In the genomic region with DNA sequence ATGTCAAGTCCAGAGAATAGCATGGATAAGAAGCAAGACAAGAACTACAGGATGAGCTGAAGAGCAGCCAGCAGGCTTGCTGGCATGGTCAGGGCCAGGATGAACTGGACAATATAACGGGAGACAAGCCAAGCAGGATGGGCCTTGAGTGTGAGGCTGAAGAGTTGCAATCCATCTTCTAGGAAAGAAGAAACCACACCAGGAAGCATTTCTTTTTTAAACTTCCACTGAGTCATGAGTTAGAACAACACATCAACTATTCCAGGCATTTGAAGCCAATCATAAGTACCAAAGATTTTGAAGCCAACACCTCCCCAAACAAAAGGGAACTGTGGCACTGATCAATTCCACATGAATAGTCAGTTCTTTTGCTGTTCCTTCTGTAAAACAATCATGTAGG, we compare ENCODE assay signal across 23 cellular contexts. TPM values are rescaled to one million over a fixed set of nuclear protein-coding genes. Genes with fewer than 3 reads are reported as not detected.
A peak's percentile ranks its signal among the peaks of the same experiment; 100 is the strongest.
DNase-seq lines count a peak whose midpoint lies in the region; ATAC-seq and TF ChIP-seq lines count a peak whose summit lies in the region.
"Had no signal": no experiment of that assay in that cellular context is flagged by ENCODE, and none has a peak within 500 bp of the region (broad histone marks: within the 10 kb centered on the region; RNA-seq: fewer than 3 reads in every experiment).

No MANE protein-coding gene starts in this region.

- H3K36me3 ChIP-seq in SK-N-SH (replicated peaks in 1 of 2; ENCODE audit: control insufficient read depth in 1 of 2, insufficient read depth in 2 of 2, low read length in 1 of 2) (peaks cover 49 to 82% of the 10 kb centered on the region in 2 experiments), brain microvascular endothelial cell (replicated peaks) (peaks cover 49% of the 10 kb centered on the region), hepatocyte (replicated peaks; ENCODE audit: insufficient read depth, low read depth) (no peaks in the 10 kb centered on the region)

- no peak overlapping the region for H2AFZ ChIP-seq in SK-N-SH (ENCODE audit: low read depth)
- H2AFZ ChIP-seq in hepatocyte, result no peak overlapping the region

- no peak; the same call in 2 of the 3 replicates for ATAC-seq in SK-N-SH treated with all-trans-retinoic acid at 6 μM for 48 hours
- no peak for ATAC-seq in stimulated activated naive B cell treated with anti-CD40 and anti-IgM and Interleukin-4, amounts not matched to agents 10 μg/mL and 1 μg/mL and 100 μg/mL, for 72 hours (replicated peaks)
- ATAC-seq: body of pancreas; natural killer cell treated with Interleukin-12 subunit alpha and Interleukin-12 subunit beta and Interleukin-15 and Interleukin-18, amount 100 ng/mL, for 72 hours; PC-3 had no signal

- H3K4me2 ChIP-seq in SK-N-SH (no peak overlapping the region), hepatocyte (no peak overlapping the region)
- H3K4me2 ChIP-seq: BLaER1 had no signal

- TF ChIP-seq RAD21 in SK-N-SH (IDR thresholded peaks at IDR 0.05; ENCODE audit: low read length), result no peak

- H3K27ac Mint-ChIP-seq in stimulated activated naive B cell treated with anti-CD40 and anti-IgM and Interleukin-4, amounts not matched to agents 10 μg/mL and 1 μg/mL and 100 μg/mL, for 72 hours, result peak overlapping the region; percentile 4
- H3K27ac Mint-ChIP-seq: activated naive CD4-positive, alpha-beta T cell treated with anti-CD3 and anti-CD28 coated beads for 36 hours; dendritic cell treated with granulocyte-macrophage colony-stimulating factor and Interleukin-4, amounts not matched to agents 40 ng/mL and 50 ng/mL, for 4 days; natural killer cell treated with Interleukin-12 subunit alpha and Interleukin-12 subunit beta and Interleukin-15 and Interleukin-18, amount 100 ng/mL, for 72 hours had no signal

- H3K4me1 ChIP-seq in SK-N-SH (ENCODE audit: control insufficient read depth in 1 of 2, insufficient read depth in 2 of 2, low read depth in 1 of 2, low read length in 1 of 2) (no peaks in the 10 kb centered on the region), hepatocyte (ENCODE audit: insufficient read depth) (peaks cover 3% of the 10 kb centered on the region)
- H3K4me1 ChIP-seq: BLaER1, body of pancreas, SJCRH30 had no signal

- POLR2A ChIA-PET in SK-N-SH (lab: Yijun Ruan, JAX), result no interaction called here

- H3K9me3 ChIP-seq in SK-N-SH, result no peaks in the 10 kb centered on the region
- no peaks in the 10 kb centered on the region for H3K9me3 ChIP-seq in hepatocyte (ENCODE audit: low read depth)
- H3K9me3 ChIP-seq: BLaER1, body of pancreas, SJCRH30 had no signal

- H3K4me3 Mint-ChIP-seq in stimulated activated naive B cell treated with anti-CD40 and anti-IgM and Interleukin-4, amounts not matched to agents 10 μg/mL and 1 μg/mL and 100 μg/mL, for 72 hours, result no peak overlapping the region
- H3K4me3 Mint-ChIP-seq: activated naive CD4-positive, alpha-beta T cell treated with anti-CD3 and anti-CD28 coated beads for 36 hours; dendritic cell treated with granulocyte-macrophage colony-stimulating factor and Interleukin-4, amounts not matched to agents 40 ng/mL and 50 ng/mL, for 4 days; natural killer cell treated with Interleukin-12 subunit alpha and Interleukin-12 subunit beta and Interleukin-15 and Interleukin-18, amount 100 ng/mL, for 72 hours had no signal

- H4K20me1 ChIP-seq in SK-N-SH (ENCODE audit: insufficient read depth) (no peaks in the 10 kb centered on the region), hepatocyte (ENCODE audit: insufficient read depth, poor library complexity, severe bottlenecking) (no peaks in the 10 kb centered on the region)
- H4K20me1 ChIP-seq: BLaER1 had no signal

- no peak for DNase-seq in SK-N-SH
- DNase-seq in brain microvascular endothelial cell, result peak; percentile 20
- peak; percentile 73 for DNase-seq in fibroblast of the aortic adventitia (ENCODE audit: low read depth)
- no peak for DNase-seq in stimulated activated naive B cell treated with anti-CD40 and anti-IgM and Interleukin-4, amounts not matched to agents 10 μg/mL and 1 μg/mL and 100 μg/mL, for 72 hours
- DNase-seq in NCI-H2081 (lab: John Stamatoyannopoulos, UW), result no peak
- no peak for DNase-seq in NCI-H510A (lab: John Stamatoyannopoulos, UW)
- no peak for DNase-seq in hepatocyte (ENCODE audit: low spot score)
- DNase-seq: activated CD4-positive, alpha-beta T cell treated with anti-CD3 and anti-CD28 coated beads, Interleukin-2, amount 50 U/mL, for 48 hours; activated naive CD4-positive, alpha-beta T cell treated with anti-CD3 and anti-CD28 coated beads for 36 hours; activated T-cell treated with anti-CD3 and anti-CD28 coated beads, Interleukin-2, amount 50 U/mL, for 1 hour; body of pancreas; islet precursor cell; mammary epithelial cell; NCI-H1417 treated with DMSO at 0.1 percent for 48 hours; PC-3; posterior cingulate gyrus; SJCRH30; stimulated activated CD4-positive, alpha-beta T cell treated with anti-CD3 and anti-CD28 coated beads, Interleukin-2, amount 100 ng/mL, for 48 hours had no signal

- H3K9me2 ChIP-seq in SK-N-SH (no peaks in the 10 kb centered on the region), hepatocyte (replicated peaks; ENCODE audit: insufficient read depth) (no peaks in the 10 kb centered on the region)

- H3K9me3 Mint-ChIP-seq in stimulated activated naive B cell treated with anti-CD40 and anti-IgM and Interleukin-4, amounts not matched to agents 10 μg/mL and 1 μg/mL and 100 μg/mL, for 72 hours, result peaks cover 0 to under 1% of the 10 kb centered on the region in 2 donors
- H3K9me3 Mint-ChIP-seq: activated naive CD4-positive, alpha-beta T cell treated with anti-CD3 and anti-CD28 coated beads for 36 hours; dendritic cell treated with granulocyte-macrophage colony-stimulating factor and Interleukin-4, amounts not matched to agents 40 ng/mL and 50 ng/mL, for 4 days; natural killer cell treated with Interleukin-12 subunit alpha and Interleukin-12 subunit beta and Interleukin-15 and Interleukin-18, amount 100 ng/mL, for 72 hours had no signal

- no peak for TF ChIP-seq CTCF in SK-N-SH (IDR thresholded peaks at IDR 0.05)
- TF ChIP-seq CTCF in brain microvascular endothelial cell (IDR thresholded peaks at IDR 0.05; ENCODE audit: low read depth, low read length, missing control alignments), result no peak
- TF ChIP-seq CTCF in fibroblast of the aortic adventitia (IDR thresholded peaks at IDR 0.05; ENCODE audit: insufficient read depth, low read length), result no peak
- no peak for TF ChIP-seq CTCF in hepatocyte (IDR thresholded peaks at IDR 0.05; ENCODE audit: poor library complexity)

- H3K4me1 Mint-ChIP-seq in stimulated activated naive B cell treated with anti-CD40 and anti-IgM and Interleukin-4, amounts not matched to agents 10 μg/mL and 1 μg/mL and 100 μg/mL, for 72 hours, result peaks cover 4 to 11% of the 10 kb centered on the region in 2 donors

- in situ Hi-C loops in brain microvascular endothelial cell (cut with HindIII; ENCODE audit: low pct_ligation_motif_present, low sequenced_read_pairs), result no loop called here

- H3K27me3 Mint-ChIP-seq in stimulated activated naive B cell treated with anti-CD40 and anti-IgM and Interleukin-4, amounts not matched to agents 10 μg/mL and 1 μg/mL and 100 μg/mL, for 72 hours, result no peaks in the 10 kb centered on the region
- H3K27me3 Mint-ChIP-seq: dendritic cell treated with granulocyte-macrophage colony-stimulating factor and Interleukin-4, amounts not matched to agents 40 ng/mL and 50 ng/mL, for 4 days; natural killer cell treated with Interleukin-12 subunit alpha and Interleukin-12 subunit beta and Interleukin-15 and Interleukin-18, amount 100 ng/mL, for 72 hours had no signal

- H3K4me3 ChIP-seq in SK-N-SH (ENCODE audit: low read depth in 2 of 2, low read length in 1 of 2), result no peak overlapping the region
- no peak overlapping the region for H3K4me3 ChIP-seq in brain microvascular endothelial cell (ENCODE audit: low read depth, low read length)
- H3K4me3 ChIP-seq in fibroblast of the aortic adventitia (ENCODE audit: low read depth, low read length), result no peak overlapping the region
- no peak overlapping the region for H3K4me3 ChIP-seq in hepatocyte
- H3K4me3 ChIP-seq: BLaER1, body of pancreas, SJCRH30 had no signal

- H3K79me2 ChIP-seq in SK-N-SH (ENCODE audit: insufficient read depth), result no peaks in the 10 kb centered on the region
- H3K79me2 ChIP-seq in hepatocyte, result no peaks in the 10 kb centered on the region

- 90% methylated on average over 1 of the region's 1 CpG for WGBS in SK-N-SH (ENCODE audit: low lambda C conversion rate)
- 95% methylated on average over 1 of the region's 1 CpG for WGBS in hepatocyte (ENCODE audit: low lambda C conversion rate, missing lambda C conversion rate)

- H3K27ac ChIP-seq in SK-N-SH (ENCODE audit: low read depth in 2 of 2, low read length in 1 of 2) (peak overlapping the region in 1 of 2 experiments; percentile 16; a peak in 1 of 4 replicates), brain microvascular endothelial cell (no peak overlapping the region), hepatocyte (no peak overlapping the region)
- H3K27ac ChIP-seq: 22Rv1, BLaER1, body of pancreas, SJCRH30 had no signal

- peaks cover 4% of the 10 kb centered on the region for H3F3A ChIP-seq in SK-N-SH (replicated peaks; ENCODE audit: insufficient read depth)

- H3K36me3 Mint-ChIP-seq in stimulated activated naive B cell treated with anti-CD40 and anti-IgM and Interleukin-4, amounts not matched to agents 10 μg/mL and 1 μg/mL and 100 μg/mL, for 72 hours, result peaks cover 50 to 64% of the 10 kb centered on the region in 2 donors

- CTCF ChIA-PET in SK-N-SH (lab: Yijun Ruan, JAX), result interaction anchor here (2.2 kb wide), 1 partner anchor 12 kb away, joined by 10 read pairs; no protein-coding TSS in a partner anchor

- H3K9ac ChIP-seq in SK-N-SH, result no peak overlapping the region
- H3K9ac ChIP-seq: BLaER1 had no signal

- no peaks in the 10 kb centered on the region for H3K27me3 ChIP-seq in SK-N-SH (ENCODE audit: insufficient read depth)
- H3K27me3 ChIP-seq in brain microvascular endothelial cell (replicated peaks), result no peaks in the 10 kb centered on the region
- no peaks in the 10 kb centered on the region for H3K27me3 ChIP-seq in hepatocyte
- H3K27me3 ChIP-seq: BLaER1, body of pancreas, SJCRH30 had no signal

- no peak for TF ChIP-seq EP300 in SK-N-SH (IDR thresholded peaks at IDR 0.05; ENCODE audit: borderline replicate concordance in 1 of 2, low read depth in 1 of 2, low read length in 1 of 2)

RNA-seq across cellular contexts. Expression of gene SLC31A2, which starts 27.3 kb away (rescaled TPM):
- 6.4 and 8.5 TPM in 2 replicates for polyA plus RNA-seq in SK-N-SH (2012; rRNA removed)
- 5.6 and 6.6 TPM in 2 replicates for polyA plus RNA-seq in SK-N-SH (2012; cell fraction: cytosol; rRNA removed)
- 3.4 and 4.2 TPM in 2 replicates for polyA plus RNA-seq in SK-N-SH (2012; cell fraction: nucleus; rRNA removed)
- 7.0 and 8.0 TPM in 2 replicates for total RNA-seq in fibroblast of the aortic adventitia (ENCODE audit: low replicate concordance)
- 20.1 and 24.1 TPM in 2 replicates for total RNA-seq in hepatocyte
- polyA plus RNA-seq in hepatocyte, result 18.7 and 26.9 TPM in 2 replicates

RNA-seq across cellular contexts. Expression of gene FKBP15, which starts 43.0 kb away (rescaled TPM):
- polyA plus RNA-seq in SK-N-SH (2012; rRNA removed) (13.9 and 17.6 TPM in 2 replicates), hepatocyte (7.7 and 14.5 TPM in 2 replicates)
- polyA plus RNA-seq in SK-N-SH (2012; cell fraction: cytosol; rRNA removed), result 10.1 and 11.5 TPM in 2 replicates
- 29.8 and 36.0 TPM in 2 replicates for polyA plus RNA-seq in SK-N-SH (2012; cell fraction: nucleus; rRNA removed)
- total RNA-seq in fibroblast of the aortic adventitia (ENCODE audit: low replicate concordance) (10.5 and 27.7 TPM in 2 replicates), hepatocyte (13.7 and 17.7 TPM in 2 replicates)

RNA-seq across cellular contexts. Expression of gene SLC31A1, which starts 43.3 kb away (rescaled TPM):
- 7.7 and 11.2 TPM in 2 replicates for polyA plus RNA-seq in SK-N-SH (2012; rRNA removed)
- polyA plus RNA-seq in SK-N-SH (2012; cell fraction: cytosol; rRNA removed), result 10.7 and 11.0 TPM in 2 replicates
- 2.0 and 4.6 TPM in 2 replicates for polyA plus RNA-seq in SK-N-SH (2012; cell fraction: nucleus; rRNA removed)
- total RNA-seq in fibroblast of the aortic adventitia (ENCODE audit: low replicate concordance), result 15.2 and 32.9 TPM in 2 replicates
- 43.3 TPM in 2 replicates for total RNA-seq in hepatocyte
- 24.5 and 29.7 TPM in 2 replicates for polyA plus RNA-seq in hepatocyte

Comparison
In these comparisons a context has a peak if more than half of its experiments do, and no peak if none do; other contexts are left out.
1. DNase-seq: peak in brain microvascular endothelial cell (single experiment) and fibroblast of the aortic adventitia (single experiment); none in SK-N-SH (single experiment), stimulated activated naive B cell treated with anti-CD40 and anti-IgM and Interleukin-4, amounts not matched to agents 10 μg/mL and 1 μg/mL and 100 μg/mL, for 72 hours (single experiment), NCI-H2081 (0 of 2), NCI-H510A (single experiment) and hepatocyte (single experiment).